In genomic region chr13:81487151-81487550, GRCh38 we compare ENCODE assay signal across 8 cellular contexts.
DNase-seq lines count a peak whose midpoint lies in the region; ATAC-seq, FAIRE-seq and TF ChIP-seq lines count a peak whose summit lies in the region.

No MANE protein-coding gene starts in this region.

- no peaks in the 10 kb centered on the region for H3K9me2 ChIP-seq in SK-N-SH

- no peak for TF ChIP-seq EP300 in SK-N-SH (IDR thresholded peaks at IDR 0.05; ENCODE audit: borderline replicate concordance in 1 of 2, low read depth in 1 of 2, low read length in 1 of 2)

- H3K4me3 Mint-ChIP-seq in activated CD8-positive, alpha-beta memory T cell treated with anti-CD3 and anti-CD28 coated beads, Interleukin-2, amount 10 ng/mL, durations not matched to agents 7 days and 5 days, result no peak overlapping the region
- H3K4me3 Mint-ChIP-seq in activated CD8-positive, alpha-beta T cell treated with anti-CD3 and anti-CD28 coated beads for 36 hours, result no peak overlapping the region

- H3K4me3 ChIP-seq in SK-N-SH (ENCODE audit: low read depth in 2 of 2, low read length in 1 of 2), result peak overlapping the region in 1 of 2 experiments; percentile 13; a peak in 1 of 4 replicates

- no peak overlapping the region for H3K27ac Mint-ChIP-seq in activated CD8-positive, alpha-beta memory T cell treated with anti-CD3 and anti-CD28 coated beads, Interleukin-2, amount 10 ng/mL, durations not matched to agents 7 days and 5 days
- H3K27ac Mint-ChIP-seq in activated CD8-positive, alpha-beta T cell treated with anti-CD3 and anti-CD28 coated beads for 36 hours, result no peak overlapping the region

- no peaks in the 10 kb centered on the region for H3K4me1 ChIP-seq in SK-N-SH (ENCODE audit: control insufficient read depth in 1 of 2, insufficient read depth in 2 of 2, low read depth in 1 of 2, low read length in 1 of 2)

- TF ChIP-seq CTCF in SK-N-SH (IDR thresholded peaks at IDR 0.05), result peak; percentile 65
- TF ChIP-seq CTCF in activated CD8-positive, alpha-beta T cell treated with anti-CD3 and anti-CD28 coated beads for 36 hours (IDR thresholded peaks at IDR 0.05), result no peak

- H3K9ac ChIP-seq in SK-N-SH, result no peak overlapping the region

- no peak for ATAC-seq in activated CD8-positive, alpha-beta memory T cell treated with anti-CD3 and anti-CD28 coated beads, Interleukin-2, amount 10 ng/mL, durations not matched to agents 7 days and 5 days
- ATAC-seq in HG02938 (IDR thresholded peaks at IDR 0.05; ENCODE audit: unreplicated experiment) (no peak), GM18868 (IDR thresholded peaks at IDR 0.05; ENCODE audit: unreplicated experiment) (no peak)
- no peak for ATAC-seq in activated CD8-positive, alpha-beta T cell treated with anti-CD3 and anti-CD28 coated beads for 36 hours

- POLR2A ChIA-PET in SK-N-SH (lab: Yijun Ruan, JAX), result no interaction called here
- POLR2A ChIA-PET in activated CD8-positive, alpha-beta T cell treated with anti-CD3 and anti-CD28 coated beads for 36 hours (lab: Charles Lee), result no interaction called here

- intact Hi-C loops in activated CD8-positive, alpha-beta T cell treated with anti-CD3 and anti-CD28 coated beads for 36 hours (cut with micrococcal nuclease), result no loop called here

- H3K4me1 Mint-ChIP-seq in activated CD8-positive, alpha-beta memory T cell treated with anti-CD3 and anti-CD28 coated beads, Interleukin-2, amount 10 ng/mL, durations not matched to agents 7 days and 5 days, result no peaks in the 10 kb centered on the region
- no peaks in the 10 kb centered on the region for H3K4me1 Mint-ChIP-seq in activated CD8-positive, alpha-beta T cell treated with anti-CD3 and anti-CD28 coated beads for 36 hours (ENCODE audit: low read depth)

- no peaks in the 10 kb centered on the region for H3K9me3 ChIP-seq in SK-N-SH

- H3K27me3 ChIP-seq in SK-N-SH (ENCODE audit: insufficient read depth), result no peaks in the 10 kb centered on the region

- no peak overlapping the region for H3K27ac ChIP-seq in SK-N-SH (ENCODE audit: low read depth in 2 of 2, low read length in 1 of 2)

- no peaks in the 10 kb centered on the region for H3F3A ChIP-seq in SK-N-SH (replicated peaks; ENCODE audit: insufficient read depth)

- H4K20me1 ChIP-seq in SK-N-SH (ENCODE audit: insufficient read depth), result no peaks in the 10 kb centered on the region

- 9% methylated on average over 3 of the region's 3 CpGs for WGBS in SK-N-SH (ENCODE audit: low lambda C conversion rate)

- H3K27me3 Mint-ChIP-seq in activated CD8-positive, alpha-beta memory T cell treated with anti-CD3 and anti-CD28 coated beads, Interleukin-2, amount 10 ng/mL, durations not matched to agents 7 days and 5 days, result no peaks in the 10 kb centered on the region
- no peaks in the 10 kb centered on the region for H3K27me3 Mint-ChIP-seq in activated CD8-positive, alpha-beta T cell treated with anti-CD3 and anti-CD28 coated beads for 36 hours

- CTCF ChIA-PET in SK-N-SH (lab: Yijun Ruan, JAX), result interaction anchor here (0.6 to 1.4 kb wide), 7 partner anchors 10 to 317 kb away, joined by 3 to 4 read pairs (median 3); no protein-coding TSS in a partner anchor
- CTCF ChIA-PET in activated CD8-positive, alpha-beta memory T cell treated with anti-CD3 and anti-CD28 coated beads, Interleukin-2, amount 10 ng/mL, durations not matched to agents 7 days and 5 days (lab: Charles Lee), result no interaction called here
- CTCF ChIA-PET in activated CD8-positive, alpha-beta T cell treated with anti-CD3 and anti-CD28 coated beads for 36 hours (lab: Charles Lee), result no interaction called here

- FAIRE-seq in HTR-8/SVneo (lab: Jason Lieb, UNC), result no peak

- H3K36me3 Mint-ChIP-seq in activated CD8-positive, alpha-beta memory T cell treated with anti-CD3 and anti-CD28 coated beads, Interleukin-2, amount 10 ng/mL, durations not matched to agents 7 days and 5 days, result no peaks in the 10 kb centered on the region
- no peaks in the 10 kb centered on the region for H3K36me3 Mint-ChIP-seq in activated CD8-positive, alpha-beta T cell treated with anti-CD3 and anti-CD28 coated beads for 36 hours (ENCODE audit: low read depth)

- TF ChIP-seq RAD21 in SK-N-SH (IDR thresholded peaks at IDR 0.05; ENCODE audit: low read length), result peak; percentile 33; the same call in 1 of the 2 replicates

- H3K4me2 ChIP-seq in SK-N-SH, result no peak overlapping the region

- peak overlapping the region; percentile 52 for H2AFZ ChIP-seq in SK-N-SH (ENCODE audit: low read depth)

- H3K36me3 ChIP-seq in SK-N-SH (replicated peaks in 1 of 2; ENCODE audit: control insufficient read depth in 1 of 2, insufficient read depth in 2 of 2, low read length in 1 of 2), result no peaks in the 10 kb centered on the region

- peaks cover 3% of the 10 kb centered on the region for H3K9me3 Mint-ChIP-seq in activated CD8-positive, alpha-beta memory T cell treated with anti-CD3 and anti-CD28 coated beads, Interleukin-2, amount 10 ng/mL, durations not matched to agents 7 days and 5 days (ENCODE audit: low read depth)
- H3K9me3 Mint-ChIP-seq in activated CD8-positive, alpha-beta T cell treated with anti-CD3 and anti-CD28 coated beads for 36 hours, result peaks cover 8% of the 10 kb centered on the region

- H3K79me2 ChIP-seq in SK-N-SH (ENCODE audit: insufficient read depth), result no peaks in the 10 kb centered on the region

- DNase-seq in COLO668 (lab: John Stamatoyannopoulos, UW; ENCODE audit: unreplicated experiment), result peak; percentile 15
- peak; percentile 0 for DNase-seq in HTR-8/SVneo (ENCODE audit: insufficient read length, low spot score)
- peak; percentile 1 for DNase-seq in SK-N-SH
- peak; percentile 38 for DNase-seq in iPS DF 19.7 (ENCODE audit: low read depth, low spot score)
- no peak for DNase-seq in activated CD8-positive, alpha-beta memory T cell treated with anti-CD3 and anti-CD28 coated beads, Interleukin-2, amount 10 ng/mL, durations not matched to agents 7 days and 5 days
- DNase-seq in activated CD8-positive, alpha-beta T cell treated with anti-CD3 and anti-CD28 coated beads for 36 hours, result no peak

TF ChIP-seq in SK-N-SH, 30 proteins besides CTCF, POLR2A, EP300 and RAD21:
- TF ChIP-seq GATA2 (CRISPR knock-in tag; IDR thresholded peaks at IDR 0.05) (no peak), EZH2phosphoT487 (IDR thresholded peaks at IDR 0.05; ENCODE audit: borderline replicate concordance, low read depth) (no peak), FOSL2 (IDR thresholded peaks at IDR 0.05; ENCODE audit: borderline replicate concordance, low read depth) (no peak), ZBTB33 (IDR thresholded peaks at IDR 0.05; ENCODE audit: borderline replicate concordance, low read depth) (no peak)
- TF ChIP-seq, protein P1, sequence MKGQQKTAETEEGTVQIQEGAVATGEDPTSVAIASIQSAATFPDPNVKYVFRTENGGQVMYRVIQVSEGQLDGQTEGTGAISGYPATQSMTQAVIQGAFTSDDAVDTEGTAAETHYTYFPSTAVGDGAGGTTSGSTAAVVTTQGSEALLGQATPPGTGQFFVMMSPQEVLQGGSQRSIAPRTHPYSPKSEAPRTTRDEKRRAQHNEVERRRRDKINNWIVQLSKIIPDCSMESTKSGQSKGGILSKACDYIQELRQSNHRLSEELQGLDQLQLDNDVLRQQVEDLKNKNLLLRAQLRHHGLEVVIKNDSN (IDR thresholded peaks at IDR 0.05; ENCODE audit: borderline replicate concordance, low read depth), result no peak

Comparison
In these comparisons a context has a peak if more than half of its experiments do, and no peak if none do; other contexts are left out.
1. DNase-seq: peak in COLO668 (single experiment), HTR-8/SVneo (single experiment), SK-N-SH (single experiment) and iPS DF 19.7 (single experiment); none in activated CD8-positive, alpha-beta memory T cell treated with anti-CD3 and anti-CD28 coated beads, Interleukin-2, amount 10 ng/mL, durations not matched to agents 7 days and 5 days (single experiment) and activated CD8-positive, alpha-beta T cell treated with anti-CD3 and anti-CD28 coated beads for 36 hours (single experiment).